10 cellular contexts compared by ENCODE assay signal in genomic region chr11:67420147-67420645, GRCh38. TPM values are rescaled to one million over a fixed set of nuclear protein-coding genes. Genes with fewer than 3 reads are reported as not detected.
A peak's percentile ranks its signal among the peaks of the same experiment; 100 is the strongest.
DNase-seq lines count a peak whose midpoint lies in the region; ATAC-seq, FAIRE-seq and TF ChIP-seq lines count a peak whose summit lies in the region.
"Had no signal": no experiment of that assay in that cellular context is flagged by ENCODE, and none has a peak within 500 bp of the region (broad histone marks: within the 10 kb centered on the region; RNA-seq: fewer than 3 reads in every experiment).

No MANE protein-coding gene starts in this region.

- peak overlapping the region; percentile 78 for H3K4me2 ChIP-seq in keratinocyte (ENCODE audit: control insufficient read depth, extremely low read depth, insufficient read depth, low read depth, low read length)

- H3K4me1 Mint-ChIP-seq in activated T-helper 17 cell treated with anti-CD3 and anti-CD28 coated beads, Interleukin-2, amount 50 U/mL, for 72 hours = peaks cover 21% of the 10 kb centered on the region
- H3K4me1 Mint-ChIP-seq in stimulated activated naive CD8-positive, alpha-beta T cell treated with anti-CD3 and anti-CD28 coated beads, Interleukin-15, amount 100 ng/mL, for 72 hours = peaks cover 73% of the 10 kb centered on the region

- no peaks in the 10 kb centered on the region for H3K27me3 Mint-ChIP-seq in activated T-helper 17 cell treated with anti-CD3 and anti-CD28 coated beads, Interleukin-2, amount 50 U/mL, for 72 hours
- no peaks in the 10 kb centered on the region for H3K27me3 Mint-ChIP-seq in stimulated activated naive CD8-positive, alpha-beta T cell treated with anti-CD3 and anti-CD28 coated beads, Interleukin-15, amount 100 ng/mL, for 72 hours

- H3K27me3 ChIP-seq in keratinocyte (ENCODE audit: control insufficient read depth, extremely low read depth, insufficient read depth, low read length) = peaks cover 5% of the 10 kb centered on the region

- H3K36me3 ChIP-seq in keratinocyte (ENCODE audit: control insufficient read depth in 2 of 2, extremely low read depth in 1 of 2, insufficient read depth in 2 of 2, low read length in 2 of 2) = no peaks in the 10 kb centered on the region

- peaks cover 22% of the 10 kb centered on the region for H3K4me1 ChIP-seq in keratinocyte (ENCODE audit: control insufficient read depth, extremely low read depth, insufficient read depth, low read length)

- no peak overlapping the region for H3K27ac ChIP-seq in keratinocyte (ENCODE audit: control insufficient read depth, insufficient read depth, low read length)

- DNase-seq in DMS 273 (lab: John Stamatoyannopoulos, UW; ENCODE audit: unreplicated experiment) (peak; percentile 53), DMS 273 treated with DMSO at 0.1 percent for 48 hours (lab: John Stamatoyannopoulos, UW) (no peak), keratinocyte (ENCODE audit: low read depth, low spot score) (no peak), NCI-H187 treated with DMSO at 0.1 percent for 48 hours (lab: John Stamatoyannopoulos, UW) (no peak), NCI-H1417 (lab: John Stamatoyannopoulos, UW) (no peak)
- DNase-seq in stimulated activated naive CD8-positive, alpha-beta T cell treated with anti-CD3 and anti-CD28 coated beads, Interleukin-15, amount 100 ng/mL, for 72 hours = peak in 1 of 2 donors; percentile 19

- H3K36me3 Mint-ChIP-seq in activated T-helper 17 cell treated with anti-CD3 and anti-CD28 coated beads, Interleukin-2, amount 50 U/mL, for 72 hours (ENCODE audit: low read depth) = no peaks in the 10 kb centered on the region

- H3K9me3 ChIP-seq in keratinocyte (ENCODE audit: control insufficient read depth, low read depth, low read length) = no peaks in the 10 kb centered on the region

- H3K4me3 ChIP-seq in keratinocyte (ENCODE audit: control insufficient read depth in 2 of 3, extremely low read depth in 1 of 3, insufficient read depth in 2 of 3, low read depth in 1 of 3, low read length in 3 of 3) = peak overlapping the region in 1 of 3 experiments; percentile 68

- dilution Hi-C loops in keratinocyte (cut with MboI; ENCODE audit: extremely low pct_ligation_motif_present, low sequenced_read_pairs) = no loop called here

- H2AFZ ChIP-seq in keratinocyte (ENCODE audit: control insufficient read depth, low read length) = no peak overlapping the region

- no peaks in the 10 kb centered on the region for H3K9me1 ChIP-seq in keratinocyte (ENCODE audit: control insufficient read depth, extremely low read depth, insufficient read depth, low read length)

- H3K9ac ChIP-seq in keratinocyte (ENCODE audit: control insufficient read depth, extremely low read depth, insufficient read depth, low read length) = peak overlapping the region; percentile 56

- H3K27ac Mint-ChIP-seq in activated T-helper 17 cell treated with anti-CD3 and anti-CD28 coated beads, Interleukin-2, amount 50 U/mL, for 72 hours = peak overlapping the region; percentile 56
- H3K27ac Mint-ChIP-seq in stimulated activated naive CD8-positive, alpha-beta T cell treated with anti-CD3 and anti-CD28 coated beads, Interleukin-15, amount 100 ng/mL, for 72 hours = peak overlapping the region; percentile 74 to 86

- no peaks in the 10 kb centered on the region for H3K9me3 Mint-ChIP-seq in activated T-helper 17 cell treated with anti-CD3 and anti-CD28 coated beads, Interleukin-2, amount 50 U/mL, for 72 hours
- H3K9me3 Mint-ChIP-seq in stimulated activated naive CD8-positive, alpha-beta T cell treated with anti-CD3 and anti-CD28 coated beads, Interleukin-15, amount 100 ng/mL, for 72 hours = no peaks in the 10 kb centered on the region

- H3K4me3 Mint-ChIP-seq in activated T-helper 17 cell treated with anti-CD3 and anti-CD28 coated beads, Interleukin-2, amount 50 U/mL, for 72 hours = peak overlapping the region; percentile 70
- H3K4me3 Mint-ChIP-seq in stimulated activated naive CD8-positive, alpha-beta T cell treated with anti-CD3 and anti-CD28 coated beads, Interleukin-15, amount 100 ng/mL, for 72 hours = peak overlapping the region; percentile 87 to 88

- H3K79me2 ChIP-seq in keratinocyte (ENCODE audit: control insufficient read depth, insufficient read depth, low read length) = no peaks in the 10 kb centered on the region

- FAIRE-seq in keratinocyte (lab: Jason Lieb, UNC) = no peak
- FAIRE-seq: A204.1 had no signal

- no peaks in the 10 kb centered on the region for H4K20me1 ChIP-seq in keratinocyte (ENCODE audit: control insufficient read depth, extremely low read depth, insufficient read depth, low read length)

- TF ChIP-seq CTCF in keratinocyte (optimal IDR thresholded peaks at IDR 0.05 in 1 of 3, IDR thresholded peaks at IDR 0.05 in 1 of 3, conservative IDR thresholded peaks at IDR 0.05 in 1 of 3; ENCODE audit: extremely low read depth in 1 of 3, insufficient read depth in 2 of 3, low read length in 3 of 3) = no peak

- no peak for ATAC-seq in activated T-helper 17 cell treated with anti-CD3 and anti-CD28 coated beads, Interleukin-2, amount 50 U/mL, for 72 hours (replicated peaks)
- no peak for ATAC-seq in stimulated activated naive CD8-positive, alpha-beta T cell treated with anti-CD3 and anti-CD28 coated beads, Interleukin-15, amount 100 ng/mL, for 72 hours
- no peak for ATAC-seq in GM18907 (IDR thresholded peaks at IDR 0.05; ENCODE audit: unreplicated experiment)

RNA-seq across cellular contexts. Expression of gene CARNS1, which starts 4.7 kb away (rescaled TPM):
- 10 to 100 TPM in 1 of 2 donors, 1 to 10 TPM in 1; 2.0 to 10.6 TPM for total RNA-seq in activated T-helper 17 cell treated with anti-CD3 and anti-CD28 coated beads, Interleukin-2, amount 50 U/mL, for 72 hours
- not detected in 3 replicates for polyA plus RNA-seq in keratinocyte
- not detected for polyA plus RNA-seq in keratinocyte (2011; ENCODE audit: low read depth)
- polyA plus RNA-seq in keratinocyte (2011; cell fraction: cytosol; rRNA removed) = 0.01 TPM in 1 of 2 replicates, not detected in the other
- polyA plus RNA-seq in keratinocyte (2011; cell fraction: nucleus; rRNA removed) = 0.06 and 0.07 TPM in 2 replicates
- polyA plus RNA-seq in keratinocyte (2012; ENCODE audit: low replicate concordance) = 0.04 TPM in 1 of 2 replicates, not detected in the other
- not detected in 3 replicates for polyA minus RNA-seq in keratinocyte
- not detected for polyA minus RNA-seq in keratinocyte (2011; cell fraction: cytosol; rRNA and poly(A)+ RNA removed)
- not detected in 2 replicates for polyA minus RNA-seq in keratinocyte (2011; cell fraction: nucleus; rRNA and poly(A)+ RNA removed)

RNA-seq across cellular contexts. Expression of gene RPS6KB2, which starts 8.1 kb away (rescaled TPM):
- 10 to 100 TPM; 62.3 to 63.0 TPM for total RNA-seq in activated T-helper 17 cell treated with anti-CD3 and anti-CD28 coated beads, Interleukin-2, amount 50 U/mL, for 72 hours
- 59.5 to 83.0 TPM (median 61.4 TPM) in 3 replicates for polyA plus RNA-seq in keratinocyte
- polyA plus RNA-seq in keratinocyte (2011; ENCODE audit: low read depth) = 31.4 TPM
- polyA plus RNA-seq in keratinocyte (2011; cell fraction: cytosol; rRNA removed) = 59.2 and 96.9 TPM in 2 replicates
- polyA plus RNA-seq in keratinocyte (2011; cell fraction: nucleus; rRNA removed) = 58.7 and 66.4 TPM in 2 replicates
- polyA plus RNA-seq in keratinocyte (2012; ENCODE audit: low replicate concordance) = 62.6 and 62.9 TPM in 2 replicates
- 74.5 to 116 TPM (median 91.3 TPM) in 3 replicates for polyA minus RNA-seq in keratinocyte
- polyA minus RNA-seq in keratinocyte (2011; cell fraction: cytosol; rRNA and poly(A)+ RNA removed) = 93.2 TPM
- 25.1 and 36.3 TPM in 2 replicates for polyA minus RNA-seq in keratinocyte (2011; cell fraction: nucleus; rRNA and poly(A)+ RNA removed)

RNA-seq across cellular contexts. Expression of gene TBC1D10C, which starts 16.3 kb away (rescaled TPM):
- 100 to 1,000 TPM; 155 to 197 TPM for total RNA-seq in activated T-helper 17 cell treated with anti-CD3 and anti-CD28 coated beads, Interleukin-2, amount 50 U/mL, for 72 hours
- not detected in 3 replicates for polyA plus RNA-seq in keratinocyte
- not detected for polyA plus RNA-seq in keratinocyte (2011; ENCODE audit: low read depth)
- polyA plus RNA-seq in keratinocyte (2011; cell fraction: cytosol; rRNA removed) = not detected in 2 replicates
- not detected in 2 replicates for polyA plus RNA-seq in keratinocyte (2011; cell fraction: nucleus; rRNA removed)
- 0.06 TPM in 1 of 2 replicates, not detected in the other for polyA plus RNA-seq in keratinocyte (2012; ENCODE audit: low replicate concordance)
- not detected in 3 replicates for polyA minus RNA-seq in keratinocyte
- not detected for polyA minus RNA-seq in keratinocyte (2011; cell fraction: cytosol; rRNA and poly(A)+ RNA removed)
- polyA minus RNA-seq in keratinocyte (2011; cell fraction: nucleus; rRNA and poly(A)+ RNA removed) = not detected in 2 replicates
- total RNA-seq: M059J had no signal

RNA-seq across cellular contexts. Expression of gene PTPRCAP, which starts 17.3 kb away (rescaled TPM):
- total RNA-seq in activated T-helper 17 cell treated with anti-CD3 and anti-CD28 coated beads, Interleukin-2, amount 50 U/mL, for 72 hours = 100 to 1,000 TPM; 112 to 228 TPM
- polyA plus RNA-seq in keratinocyte = 0.10 TPM in 1 of 3 replicates, not detected in the others
- polyA plus RNA-seq in keratinocyte (2011; ENCODE audit: low read depth) = 0.46 TPM
- polyA plus RNA-seq in keratinocyte (2011; cell fraction: cytosol; rRNA removed) = not detected in 2 replicates
- 0.25 and 0.27 TPM in 2 replicates for polyA plus RNA-seq in keratinocyte (2011; cell fraction: nucleus; rRNA removed)
- 0.34 TPM in 1 of 2 replicates, not detected in the other for polyA plus RNA-seq in keratinocyte (2012; ENCODE audit: low replicate concordance)
- polyA minus RNA-seq in keratinocyte = not detected in 3 replicates
- not detected for polyA minus RNA-seq in keratinocyte (2011; cell fraction: cytosol; rRNA and poly(A)+ RNA removed)
- polyA minus RNA-seq in keratinocyte (2011; cell fraction: nucleus; rRNA and poly(A)+ RNA removed) = not detected in 2 replicates

RNA-seq across cellular contexts. Expression of gene PPP1CA, which starts 18.5 kb away (rescaled TPM):
- total RNA-seq in activated T-helper 17 cell treated with anti-CD3 and anti-CD28 coated beads, Interleukin-2, amount 50 U/mL, for 72 hours = 100 to 1,000 TPM; 220 to 322 TPM
- 122 to 235 TPM (median 129 TPM) in 3 replicates for polyA plus RNA-seq in keratinocyte
- 74.6 TPM for polyA plus RNA-seq in keratinocyte (2011; ENCODE audit: low read depth)
- polyA plus RNA-seq in keratinocyte (2011; cell fraction: cytosol; rRNA removed) = 94.3 and 169 TPM in 2 replicates
- polyA plus RNA-seq in keratinocyte (2011; cell fraction: nucleus; rRNA removed) = 65.5 and 68.2 TPM in 2 replicates
- polyA plus RNA-seq in keratinocyte (2012; ENCODE audit: low replicate concordance) = 94.0 and 183 TPM in 2 replicates
- polyA minus RNA-seq in keratinocyte = 120 to 247 TPM (median 124 TPM) in 3 replicates
- 118 TPM for polyA minus RNA-seq in keratinocyte (2011; cell fraction: cytosol; rRNA and poly(A)+ RNA removed)
- 28.2 and 28.8 TPM in 2 replicates for polyA minus RNA-seq in keratinocyte (2011; cell fraction: nucleus; rRNA and poly(A)+ RNA removed)
